6 cellular contexts compared by ENCODE assay signal in genomic region chr17:42120161-42121065, GRCh38. TPM values are rescaled to one million over a fixed set of nuclear protein-coding genes. Genes with fewer than 3 reads are reported as not detected.
A peak's percentile ranks its signal among the peaks of the same experiment; 100 is the strongest.
DNase-seq lines count a peak whose midpoint lies in the region; ATAC-seq and FAIRE-seq lines count a peak whose summit lies in the region.

No MANE protein-coding gene starts in this region.

- H3K4me3 Mint-ChIP-seq in activated T-helper 17 cell treated with anti-CD3 and anti-CD28 coated beads, Interleukin-2, amount 50 U/mL, for 72 hours = peak overlapping the region; percentile 77

- no peaks in the 10 kb centered on the region for H3K27me3 Mint-ChIP-seq in activated T-helper 17 cell treated with anti-CD3 and anti-CD28 coated beads, Interleukin-2, amount 50 U/mL, for 72 hours

- H3K36me3 Mint-ChIP-seq in activated T-helper 17 cell treated with anti-CD3 and anti-CD28 coated beads, Interleukin-2, amount 50 U/mL, for 72 hours (ENCODE audit: low read depth) = peaks cover 42% of the 10 kb centered on the region

- H3K27ac ChIP-seq in mesodermal cell (ENCODE audit: low read depth, low read length, severe bottlenecking) = peak overlapping the region; percentile 10

- WGBS in mesodermal cell (ENCODE audit: insufficient coverage in 2 of 2), 2 experiments = 83 to 92% methylated on average over 3 to 6 of the region's 20 CpGs

- FAIRE-seq in GM19239 (lab: Jason Lieb, UNC) = no peak

- H3K27ac Mint-ChIP-seq in activated T-helper 17 cell treated with anti-CD3 and anti-CD28 coated beads, Interleukin-2, amount 50 U/mL, for 72 hours = no peak overlapping the region

- peak; percentile 10 for ATAC-seq in HG02981 (IDR thresholded peaks at IDR 0.05; ENCODE audit: unreplicated experiment)
- peak; percentile 25 for ATAC-seq in activated T-helper 17 cell treated with anti-CD3 and anti-CD28 coated beads, Interleukin-2, amount 50 U/mL, for 72 hours (replicated peaks)

- H3K9me3 Mint-ChIP-seq in activated T-helper 17 cell treated with anti-CD3 and anti-CD28 coated beads, Interleukin-2, amount 50 U/mL, for 72 hours = no peaks in the 10 kb centered on the region

- no peaks in the 10 kb centered on the region for H3K9me3 ChIP-seq in mesodermal cell (ENCODE audit: control insufficient read depth, low read length)

- peaks cover 40% of the 10 kb centered on the region for H3K36me3 ChIP-seq in mesodermal cell (ENCODE audit: control insufficient read depth, insufficient read depth, low read length)

- no peak for DNase-seq in HT-29 (ENCODE audit: low spot score)
- DNase-seq in NCI-H345 treated with DMSO at 0.1 percent for 48 hours (lab: John Stamatoyannopoulos, UW; ENCODE audit: unreplicated experiment) = no peak
- DNase-seq in GM19239 (ENCODE audit: insufficient read length, low spot score) = no peak

- H3K4me3 ChIP-seq in mesodermal cell (ENCODE audit: extremely low read depth, insufficient read depth, low read length, poor library complexity, severe bottlenecking) = peak overlapping the region; percentile 71

- peaks cover 5% of the 10 kb centered on the region for H3K4me1 ChIP-seq in mesodermal cell (ENCODE audit: control insufficient read depth, insufficient read depth, low read length, poor library complexity, severe bottlenecking)

- H3K4me1 Mint-ChIP-seq in activated T-helper 17 cell treated with anti-CD3 and anti-CD28 coated beads, Interleukin-2, amount 50 U/mL, for 72 hours = peaks cover 13% of the 10 kb centered on the region

RNA-seq across cellular contexts. Expression of gene KAT2A, which starts 0.8 kb away (rescaled TPM):
- total RNA-seq in activated T-helper 17 cell treated with anti-CD3 and anti-CD28 coated beads, Interleukin-2, amount 50 U/mL, for 72 hours = 10 to 100 TPM; 32.8 to 44.2 TPM
- 30.2 TPM for polyA plus RNA-seq in mesodermal cell (2013, experiment 1 of 2)
- polyA plus RNA-seq in mesodermal cell (2013, experiment 2 of 2) = 23.6 TPM
- total RNA-seq in HT-29 (2014; rRNA removed; shearing (Covaris generic)) = 49.6 and 51.9 TPM in 2 replicates

RNA-seq across cellular contexts. Expression of gene HSPB9, which starts 2.2 kb away (rescaled TPM):
- under 1 TPM in 1 of 2 donors, not detected in 1; 0.13 TPM for total RNA-seq in activated T-helper 17 cell treated with anti-CD3 and anti-CD28 coated beads, Interleukin-2, amount 50 U/mL, for 72 hours
- 0.15 TPM for polyA plus RNA-seq in mesodermal cell (2013, experiment 1 of 2)
- polyA plus RNA-seq in mesodermal cell (2013, experiment 2 of 2) = not detected
- not detected in 2 replicates for total RNA-seq in HT-29 (2014; rRNA removed; shearing (Covaris generic))

RNA-seq across cellular contexts. Expression of gene DHX58, which starts 7.9 kb away (rescaled TPM):
- total RNA-seq in activated T-helper 17 cell treated with anti-CD3 and anti-CD28 coated beads, Interleukin-2, amount 50 U/mL, for 72 hours = 10 to 100 TPM; 12.0 to 19.1 TPM
- 0.33 TPM for polyA plus RNA-seq in mesodermal cell (2013, experiment 1 of 2)
- not detected for polyA plus RNA-seq in mesodermal cell (2013, experiment 2 of 2)
- total RNA-seq in HT-29 (2014; rRNA removed; shearing (Covaris generic)) = 9.1 and 9.7 TPM in 2 replicates

RNA-seq across cellular contexts. Expression of gene ZNF385C, which starts 22.1 kb away (rescaled TPM):
- total RNA-seq in activated T-helper 17 cell treated with anti-CD3 and anti-CD28 coated beads, Interleukin-2, amount 50 U/mL, for 72 hours = under 1 TPM; 0.15 to 0.48 TPM
- 2.0 TPM for polyA plus RNA-seq in mesodermal cell (2013, experiment 1 of 2)
- polyA plus RNA-seq in mesodermal cell (2013, experiment 2 of 2) = 1.7 TPM
- total RNA-seq in HT-29 (2014; rRNA removed; shearing (Covaris generic)) = 0.08 and 0.37 TPM in 2 replicates

RNA-seq across cellular contexts. Expression of gene RAB5C, which starts 34.4 kb away (rescaled TPM):
- total RNA-seq in activated T-helper 17 cell treated with anti-CD3 and anti-CD28 coated beads, Interleukin-2, amount 50 U/mL, for 72 hours = 10 to 100 TPM; 30.4 to 77.7 TPM
- 137 TPM for polyA plus RNA-seq in mesodermal cell (2013, experiment 1 of 2)
- polyA plus RNA-seq in mesodermal cell (2013, experiment 2 of 2) = 122 TPM
- 127 and 141 TPM in 2 replicates for total RNA-seq in HT-29 (2014; rRNA removed; shearing (Covaris generic))
